Comparison of ENCODE assay signal across 10 cellular contexts in genomic region chr1:152398812-152399698, GRCh38. TPM values are rescaled to one million over a fixed set of nuclear protein-coding genes. Genes with fewer than 3 reads are reported as not detected.
DNase-seq lines count a peak whose midpoint lies in the region; ATAC-seq and TF ChIP-seq lines count a peak whose summit lies in the region.
"Had no signal": no experiment of that assay in that cellular context is flagged by ENCODE, and none has a peak within 500 bp of the region (broad histone marks: within the 10 kb centered on the region; RNA-seq: fewer than 3 reads in every experiment).

No MANE protein-coding gene starts in this region.

- no peak for ATAC-seq in activated CD8-positive, alpha-beta T cell treated with anti-CD3 and anti-CD28 coated beads for 36 hours
- peak; percentile 30 to 37 for ATAC-seq in lower lobe of right lung

- H3K4me3 ChIP-seq in lower lobe of right lung = no peak overlapping the region
- H3K4me3 ChIP-seq in dorsolateral prefrontal cortex = no peak overlapping the region
- H3K4me3 ChIP-seq in mesenchymal stem cell (ENCODE audit: insufficient read depth in 1 of 2, low read depth in 1 of 2, low read length in 2 of 2) = no peak overlapping the region

- no peaks in the 10 kb centered on the region for H3K36me3 Mint-ChIP-seq in activated CD8-positive, alpha-beta T cell treated with anti-CD3 and anti-CD28 coated beads for 36 hours (ENCODE audit: low read depth)

- H4K91ac ChIP-seq in mesenchymal stem cell (ENCODE audit: low read length) = no peak overlapping the region

- H2BK120ac ChIP-seq in mesenchymal stem cell (ENCODE audit: low read depth, low read length) = no peak overlapping the region

- peak; percentile 58 for DNase-seq in ELR (ENCODE audit: low read depth)
- peak; percentile 8 for DNase-seq in LHCN-M2 (ENCODE audit: low read depth)
- DNase-seq in activated CD8-positive, alpha-beta T cell treated with anti-CD3 and anti-CD28 coated beads for 36 hours = peak; percentile 31
- no peak for DNase-seq in lower lobe of right lung
- DNase-seq in dorsolateral prefrontal cortex = no peak
- no peak for DNase-seq in mesenchymal stem cell
- no peak for DNase-seq in retina
- no peak for DNase-seq in ureter (ENCODE audit: low spot score)
- DNase-seq: caudate nucleus had no signal

- POLR2A ChIA-PET in activated CD8-positive, alpha-beta T cell treated with anti-CD3 and anti-CD28 coated beads for 36 hours (lab: Charles Lee) = no interaction called here

- H3K14ac ChIP-seq in mesenchymal stem cell (ENCODE audit: low read length in 2 of 2) = no peak overlapping the region

- no peaks in the 10 kb centered on the region for H3K9me3 ChIP-seq in lower lobe of right lung
- H3K9me3 ChIP-seq in mesenchymal stem cell (ENCODE audit: control insufficient read depth, low read length) = no peaks in the 10 kb centered on the region

- H3K27ac ChIP-seq in lower lobe of right lung = no peak overlapping the region
- H3K27ac ChIP-seq in dorsolateral prefrontal cortex = no peak overlapping the region
- H3K27ac ChIP-seq in mesenchymal stem cell (ENCODE audit: low read length, poor library complexity, severe bottlenecking) = no peak overlapping the region

- H2BK5ac ChIP-seq in mesenchymal stem cell (ENCODE audit: low read depth, low read length, poor library complexity, severe bottlenecking) = no peak overlapping the region

- intact Hi-C loops in activated CD8-positive, alpha-beta T cell treated with anti-CD3 and anti-CD28 coated beads for 36 hours (cut with micrococcal nuclease) = no loop called here
- intact Hi-C loops in lower lobe of right lung (cut with DNase I) (no loop called here), dorsolateral prefrontal cortex (cut with DNase I) (no loop called here)

- no peak overlapping the region for H3K9ac ChIP-seq in mesenchymal stem cell (ENCODE audit: low read length)

- TF ChIP-seq CTCF in activated CD8-positive, alpha-beta T cell treated with anti-CD3 and anti-CD28 coated beads for 36 hours (IDR thresholded peaks at IDR 0.05) = peak; percentile 45
- TF ChIP-seq CTCF in lower lobe of right lung (IDR thresholded peaks at IDR 0.05) = peak; percentile 39
- TF ChIP-seq CTCF in dorsolateral prefrontal cortex (IDR thresholded peaks at IDR 0.05 in 54 of 56, conservative IDR thresholded peaks at IDR 0.05 in 2 of 56; ENCODE audit: low read depth in 1 of 56, partially characterized antibody in 56 of 56) = peak in 4 of 56 donors; percentile 9 to 30 (median 16)

- 70% methylated on average over 8 of the region's 8 CpGs for WGBS in mesenchymal stem cell

- H3K27me3 ChIP-seq in lower lobe of right lung (ENCODE audit: low read depth) = peaks cover 2% of the 10 kb centered on the region
- H3K27me3 ChIP-seq in dorsolateral prefrontal cortex = peaks cover 0 to 16% (median 0%) of the 10 kb centered on the region in 45 donors
- H3K27me3 ChIP-seq in mesenchymal stem cell (ENCODE audit: control insufficient read depth in 1 of 2, insufficient read depth in 1 of 2, low read length in 2 of 2) = peaks cover 0 to 4% of the 10 kb centered on the region in 2 experiments

- no peak overlapping the region for H4K8ac ChIP-seq in mesenchymal stem cell (ENCODE audit: low read length)

- no peak overlapping the region for H3K18ac ChIP-seq in mesenchymal stem cell (ENCODE audit: low read depth in 1 of 2, low read length in 2 of 2)

- H2BK15ac ChIP-seq in mesenchymal stem cell (ENCODE audit: low read depth, poor library complexity, severe bottlenecking) = no peak overlapping the region

- peaks cover 14% of the 10 kb centered on the region for H3K27me3 Mint-ChIP-seq in activated CD8-positive, alpha-beta T cell treated with anti-CD3 and anti-CD28 coated beads for 36 hours

- H2BK12ac ChIP-seq in mesenchymal stem cell (ENCODE audit: low read length in 2 of 2) = no peak overlapping the region

- no peak overlapping the region for H3K23ac ChIP-seq in mesenchymal stem cell (ENCODE audit: low read length in 2 of 2)

- H3K36me3 ChIP-seq in lower lobe of right lung (no peaks in the 10 kb centered on the region), mesenchymal stem cell (ENCODE audit: control insufficient read depth in 1 of 2, insufficient read depth in 2 of 2, low read depth in 1 of 2, low read length in 2 of 2) (no peaks in the 10 kb centered on the region)

- H2AFZ ChIP-seq in mesenchymal stem cell (ENCODE audit: low read depth, low read length) = no peak overlapping the region

- no peak overlapping the region for H3K27ac Mint-ChIP-seq in activated CD8-positive, alpha-beta T cell treated with anti-CD3 and anti-CD28 coated beads for 36 hours

- peaks cover 1% of the 10 kb centered on the region for H3K9me3 Mint-ChIP-seq in activated CD8-positive, alpha-beta T cell treated with anti-CD3 and anti-CD28 coated beads for 36 hours

- no peaks in the 10 kb centered on the region for H3K4me1 ChIP-seq in lower lobe of right lung
- no peaks in the 10 kb centered on the region for H3K4me1 ChIP-seq in mesenchymal stem cell (ENCODE audit: control insufficient read depth, insufficient read depth, low read depth, low read length)

- H3K4ac ChIP-seq in mesenchymal stem cell (ENCODE audit: low read depth in 1 of 2, low read length in 2 of 2) = no peak overlapping the region

- no peak overlapping the region for H3K4me2 ChIP-seq in mesenchymal stem cell (ENCODE audit: low read length, poor library complexity, severe bottlenecking)

- CTCF ChIA-PET in activated CD8-positive, alpha-beta T cell treated with anti-CD3 and anti-CD28 coated beads for 36 hours (lab: Charles Lee) = interaction anchor here (0.9 to 2.6 kb wide), 5 partner anchors 9 to 60 kb away, joined by 3 to 23 read pairs (median 6); no protein-coding TSS in a partner anchor

- H3K4me1 Mint-ChIP-seq in activated CD8-positive, alpha-beta T cell treated with anti-CD3 and anti-CD28 coated beads for 36 hours (ENCODE audit: low read depth) = peaks cover under 1% of the 10 kb centered on the region

- H2AK5ac ChIP-seq in mesenchymal stem cell (ENCODE audit: low read length, severe bottlenecking) = no peak overlapping the region

- H3K4me3 Mint-ChIP-seq in activated CD8-positive, alpha-beta T cell treated with anti-CD3 and anti-CD28 coated beads for 36 hours = no peak overlapping the region

- H3K79me1 ChIP-seq in mesenchymal stem cell (replicated peaks; ENCODE audit: low read length, poor library complexity, severe bottlenecking) = no peaks in the 10 kb centered on the region

RNA-seq across cellular contexts. Expression of gene CRNN, which starts 15.0 kb away (rescaled TPM):
- total RNA-seq in LHCN-M2 (2014; rRNA removed) (not detected in 2 replicates), lower lobe of right lung (not detected), dorsolateral prefrontal cortex (under 1 TPM in 2 of 120 experiments, not detected in 118; 0.23 to 0.30 TPM), ureter (not detected)
- polyA plus RNA-seq in LHCN-M2 (2012) = not detected
- not detected for total RNA-seq in activated CD8-positive, alpha-beta T cell treated with anti-CD3 and anti-CD28 coated beads for 36 hours
- polyA plus RNA-seq in mesenchymal stem cell (2013, experiment 1 of 2) = not detected
- not detected for polyA plus RNA-seq in mesenchymal stem cell (2013, experiment 2 of 2)
- total RNA-seq: mononuclear cell had no signal

RNA-seq across cellular contexts. Expression of gene FLG2, which starts 39.2 kb away (rescaled TPM):
- not detected in 2 replicates for total RNA-seq in LHCN-M2 (2014; rRNA removed)
- polyA plus RNA-seq in LHCN-M2 (2012) = 0.05 TPM
- not detected for total RNA-seq in activated CD8-positive, alpha-beta T cell treated with anti-CD3 and anti-CD28 coated beads for 36 hours
- total RNA-seq in lower lobe of right lung = not detected
- total RNA-seq in dorsolateral prefrontal cortex = under 1 TPM in 3 of 120 experiments, not detected in 117; 0.07 TPM
- polyA plus RNA-seq in mesenchymal stem cell (2013, experiment 1 of 2) = not detected
- not detected for polyA plus RNA-seq in mesenchymal stem cell (2013, experiment 2 of 2)
- total RNA-seq in ureter = not detected
- total RNA-seq: mononuclear cell had no signal

Comparison
In these comparisons a context has a peak if more than half of its experiments do, and no peak if none do; other contexts are left out.
1. DNase-seq: peak in ELR (single experiment), LHCN-M2 (single experiment) and activated CD8-positive, alpha-beta T cell treated with anti-CD3 and anti-CD28 coated beads for 36 hours (single experiment); none in lower lobe of right lung (single experiment), dorsolateral prefrontal cortex (0 of 10), mesenchymal stem cell (single experiment), retina (single experiment) and ureter (single experiment).